ENCODE assay signal across 13 cellular contexts in the genomic region with DNA sequence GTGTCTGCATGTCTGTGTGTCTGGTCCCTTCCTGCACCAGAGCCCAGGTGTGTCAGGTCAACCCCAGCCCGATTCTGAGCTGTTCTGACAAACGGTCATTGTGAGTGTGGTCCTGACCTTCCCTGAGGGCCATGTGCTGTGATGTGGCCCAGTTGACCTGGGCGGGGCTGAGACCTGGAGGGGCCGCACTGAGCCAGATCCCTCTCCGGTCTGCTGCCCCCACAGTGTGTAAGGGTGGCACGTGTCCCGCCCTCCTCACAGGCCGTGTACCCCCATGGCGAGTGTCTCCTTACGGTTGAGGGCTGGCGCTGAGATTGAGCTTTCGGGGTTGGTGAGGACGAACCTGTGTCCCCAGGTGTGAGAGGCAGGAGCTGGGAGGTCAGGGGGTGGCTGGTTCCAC.
A peak's percentile ranks its signal among the peaks of the same experiment; 100 is the strongest.
DNase-seq lines count a peak whose midpoint lies in the region; ATAC-seq and TF ChIP-seq lines count a peak whose summit lies in the region.
"Had no signal": no experiment of that assay in that cellular context is flagged by ENCODE, and none has a peak within 500 bp of the region (broad histone marks: within the 10 kb centered on the region; RNA-seq: fewer than 3 reads in every experiment).

No MANE protein-coding gene starts in this region.

- H3K79me2 ChIP-seq in neural progenitor cell (ENCODE audit: low read depth) = no peaks in the 10 kb centered on the region

- H3F3A ChIP-seq in neural progenitor cell (ENCODE audit: low read depth) = no peaks in the 10 kb centered on the region

- H4K20me1 ChIP-seq in neural progenitor cell (ENCODE audit: low read depth) = no peaks in the 10 kb centered on the region

- TF ChIP-seq EP300 in esophagus muscularis mucosa (IDR thresholded peaks at IDR 0.05) = no peak

- H3K36me3 ChIP-seq in esophagus muscularis mucosa = no peaks in the 10 kb centered on the region
- no peaks in the 10 kb centered on the region for H3K36me3 ChIP-seq in neural progenitor cell
- no peaks in the 10 kb centered on the region for H3K36me3 ChIP-seq in body of pancreas (replicated peaks in 1 of 2; ENCODE audit: insufficient read depth in 1 of 2, low read depth in 2 of 2)
- H3K36me3 ChIP-seq: MG63 had no signal

- no peak overlapping the region for H3K4me2 ChIP-seq in neural progenitor cell

- H3K27ac ChIP-seq in esophagus muscularis mucosa (replicated peaks in 1 of 4) = no peak overlapping the region
- H3K27ac ChIP-seq in neural progenitor cell = no peak overlapping the region
- no peak overlapping the region for H3K27ac ChIP-seq in body of pancreas

- TF ChIP-seq POLR2A in esophagus muscularis mucosa (IDR thresholded peaks at IDR 0.05; ENCODE audit: low read depth) (no peak), body of pancreas (IDR thresholded peaks at IDR 0.05) (no peak)

- no peaks in the 10 kb centered on the region for H3K36me3 Mint-ChIP-seq in neural progenitor cell

- H3K4me1 ChIP-seq in esophagus muscularis mucosa (peaks cover 4 to 19% (median 18%) of the 10 kb centered on the region in 4 donors), neural progenitor cell (peaks cover 3% of the 10 kb centered on the region), body of pancreas (peaks cover 17% of the 10 kb centered on the region)

- intact Hi-C loops in esophagus muscularis mucosa (cut with DNase I) (no loop called here), body of pancreas (cut with DNase I) (loop anchor here (10.0 kb wide), 1 partner anchor 382 kb away; no protein-coding TSS in a partner anchor)

- peak; percentile 14 for DNase-seq in 8988T
- peak; percentile 12 for DNase-seq in D341Med (ENCODE audit: low spot score)
- peak; percentile 62 for DNase-seq in esophagus muscularis mucosa (ENCODE audit: extremely low spot score)
- DNase-seq in neural progenitor cell (ENCODE audit: low spot score) = no peak
- no peak for DNase-seq in body of pancreas
- DNase-seq in dermis blood vessel endothelial cell = no peak
- no peak for DNase-seq in NCI-H2029 treated with DMSO at 0.1 percent for 48 hours (lab: John Stamatoyannopoulos, UW)
- DNase-seq: CD8-positive, alpha-beta memory T cell; MG63; NCI-H1105; NCI-H187 treated with DMSO at 0.1 percent for 48 hours; NCI-H2171 treated with DMSO at 0.1 percent for 48 hours; SIG-M5 had no signal

- WGBS in esophagus muscularis mucosa = 79% methylated on average over 9 of the region's 13 CpGs
- 69% methylated on average over 11 of the region's 13 CpGs; no CpG with 5 or more reads in 1 of the 2 donors for WGBS in body of pancreas, 2 donors

- H2AFZ ChIP-seq in neural progenitor cell (replicated peaks) = no peak overlapping the region

- peaks cover 0 to 93% (median 34%) of the 10 kb centered on the region in 4 donors for H3K27me3 ChIP-seq in esophagus muscularis mucosa
- H3K27me3 ChIP-seq in neural progenitor cell = peaks cover 34% of the 10 kb centered on the region
- peaks cover 0 to 10% of the 10 kb centered on the region in 2 donors for H3K27me3 ChIP-seq in body of pancreas

- H3K9me3 Mint-ChIP-seq in neural progenitor cell = no peaks in the 10 kb centered on the region
- H3K9me3 Mint-ChIP-seq: CD8-positive, alpha-beta memory T cell had no signal

- peaks cover 22% of the 10 kb centered on the region for H3K4me1 Mint-ChIP-seq in neural progenitor cell

- TF ChIP-seq CTCF in esophagus muscularis mucosa (IDR thresholded peaks at IDR 0.05) = no peak
- TF ChIP-seq CTCF in neural progenitor cell (IDR thresholded peaks at IDR 0.05) = no peak
- no peak for TF ChIP-seq CTCF in body of pancreas (IDR thresholded peaks at IDR 0.05)

- H3K4me3 ChIP-seq in esophagus muscularis mucosa (no peak overlapping the region), neural progenitor cell (no peak overlapping the region), body of pancreas (no peak overlapping the region)
- H3K4me3 ChIP-seq: MG63 had no signal

- peak overlapping the region; percentile 4 for H3K27ac Mint-ChIP-seq in neural progenitor cell

- H3K9me3 ChIP-seq in esophagus muscularis mucosa = no peaks in the 10 kb centered on the region
- no peaks in the 10 kb centered on the region for H3K9me3 ChIP-seq in neural progenitor cell (ENCODE audit: low read depth)
- no peaks in the 10 kb centered on the region for H3K9me3 ChIP-seq in body of pancreas
- H3K9me3 ChIP-seq: MG63 had no signal

- H3K4me3 Mint-ChIP-seq in neural progenitor cell = no peak overlapping the region

- H3K9ac ChIP-seq in neural progenitor cell = no peak overlapping the region

- H3K27me3 Mint-ChIP-seq in neural progenitor cell (ENCODE audit: insufficient read depth, low read depth) = peaks cover 16% of the 10 kb centered on the region

- no peak for ATAC-seq in body of pancreas

Comparison
In these comparisons a context has a peak if more than half of its experiments do, and no peak if none do; other contexts are left out.
1. DNase-seq: peak in 8988T (single experiment), D341Med (single experiment) and esophagus muscularis mucosa (single experiment); none in neural progenitor cell (single experiment), body of pancreas (0 of 4), dermis blood vessel endothelial cell (single experiment) and NCI-H2029 treated with DMSO at 0.1 percent for 48 hours (single experiment).